In the genomic region with DNA sequence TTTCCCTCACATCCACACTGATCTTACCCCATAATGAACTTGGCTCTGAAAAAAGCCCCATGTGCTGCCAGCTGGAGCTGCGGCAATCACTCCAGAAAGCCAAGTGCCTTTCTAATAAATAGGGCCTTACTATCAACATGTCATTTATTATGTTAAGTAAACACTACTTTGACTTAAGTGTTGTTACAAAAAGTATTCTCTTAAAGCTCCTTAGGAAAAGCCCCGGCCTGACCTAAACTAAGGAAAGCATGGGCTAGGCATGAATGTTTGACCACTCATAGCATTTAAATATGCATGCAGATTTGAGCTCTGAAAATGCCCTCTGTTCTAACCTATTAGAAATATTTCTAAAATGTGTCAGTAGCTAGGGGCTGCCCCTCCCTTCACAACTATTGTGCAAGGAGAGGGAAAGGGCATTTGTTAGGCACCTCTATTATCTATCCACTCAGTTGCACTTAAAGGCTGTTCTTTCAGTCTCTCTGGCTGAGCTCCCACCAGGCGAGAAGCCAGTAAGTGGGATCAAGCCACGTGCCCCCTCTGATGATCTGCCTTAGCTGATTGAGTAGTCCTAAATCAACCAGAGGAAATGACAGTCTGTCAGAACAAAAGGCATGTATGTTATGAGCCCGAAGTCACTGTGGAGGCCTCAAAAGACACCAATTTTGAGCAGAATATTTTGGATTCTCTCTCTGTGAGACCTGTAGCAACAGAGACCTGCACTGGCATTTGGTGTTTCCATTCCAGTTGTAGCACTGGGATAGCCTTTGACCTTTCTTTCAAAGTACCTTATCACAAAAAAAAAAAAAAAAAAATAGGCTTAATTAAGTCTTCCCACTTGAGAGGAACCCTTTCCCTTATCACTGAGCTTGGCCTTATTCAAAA, we compare ENCODE assay signal across 8 cellular contexts.
DNase-seq lines count a peak whose midpoint lies in the region; ATAC-seq and TF ChIP-seq lines count a peak whose summit lies in the region.

No MANE protein-coding gene starts in this region.

- H3K9me3 Mint-ChIP-seq in brain, result no peaks in the 10 kb centered on the region
- no peaks in the 10 kb centered on the region for H3K9me3 Mint-ChIP-seq in naive thymus-derived CD4-positive, alpha-beta T cell

- H3K9me3 ChIP-seq in lung (ENCODE audit: control insufficient read depth in 2 of 2, insufficient read depth in 1 of 2, low read length in 1 of 2), result no peaks in the 10 kb centered on the region
- H3K9me3 ChIP-seq in naive thymus-derived CD4-positive, alpha-beta T cell (ENCODE audit: control insufficient read depth in 2 of 3, low read length in 3 of 3), result no peaks in the 10 kb centered on the region

- CTCF ChIA-PET in naive thymus-derived CD4-positive, alpha-beta T cell (lab: Charles Lee), result no interaction called here

- peaks cover 52% of the 10 kb centered on the region for H3K36me3 Mint-ChIP-seq in brain
- no peaks in the 10 kb centered on the region for H3K36me3 Mint-ChIP-seq in naive thymus-derived CD4-positive, alpha-beta T cell

- no peak overlapping the region for H3K4me3 ChIP-seq in lung
- no peak overlapping the region for H3K4me3 ChIP-seq in naive thymus-derived CD4-positive, alpha-beta T cell (ENCODE audit: low read length)

- H3K27me3 ChIP-seq in lung (ENCODE audit: control insufficient read depth, insufficient read depth), result no peaks in the 10 kb centered on the region
- H3K27me3 ChIP-seq in naive thymus-derived CD4-positive, alpha-beta T cell (ENCODE audit: control insufficient read depth in 2 of 2, insufficient read depth in 2 of 2, low read length in 2 of 2), result no peaks in the 10 kb centered on the region

- intact Hi-C loops in naive thymus-derived CD4-positive, alpha-beta T cell (cut with micrococcal nuclease), result no loop called here

- DNase-seq in AG20443 (ENCODE audit: low spot score), result peak; percentile 60
- peak; percentile 86 for DNase-seq in NCI-H1417 treated with DMSO at 0.1 percent for 48 hours (lab: John Stamatoyannopoulos, UW)
- DNase-seq in lung (ENCODE audit: low spot score), result peak; percentile 82
- DNase-seq in activated naive CD4-positive, alpha-beta T cell treated with anti-CD3 and anti-CD28 coated beads, Interleukin-2, amount 50 U/mL, for 16 hours, result no peak
- DNase-seq in pons (ENCODE audit: low spot score), result no peak
- DNase-seq in naive thymus-derived CD4-positive, alpha-beta T cell, result no peak

- ATAC-seq in lung (ENCODE audit: insufficient read depth, low FRiP score) (peak; percentile 86), GM21515 (IDR thresholded peaks at IDR 0.05; ENCODE audit: unreplicated experiment) (no peak)
- ATAC-seq in naive thymus-derived CD4-positive, alpha-beta T cell, result no peak

- WGBS in lung, 2 donors, result 30 to 57% methylated on average over 5 of the region's 5 CpGs

- H3K4me1 ChIP-seq in lung (ENCODE audit: control insufficient read depth in 2 of 2, insufficient read depth in 2 of 2, low read length in 2 of 2), result peaks cover 0 to 1% of the 10 kb centered on the region in 2 donors
- H3K4me1 ChIP-seq in naive thymus-derived CD4-positive, alpha-beta T cell (ENCODE audit: control insufficient read depth in 2 of 2, insufficient read depth in 2 of 2, low read length in 2 of 2), result no peaks in the 10 kb centered on the region

- peak overlapping the region; percentile 30 to 90 (median 86) for H3K27ac Mint-ChIP-seq in brain
- H3K27ac Mint-ChIP-seq in naive thymus-derived CD4-positive, alpha-beta T cell, result no peak overlapping the region

- TF ChIP-seq CTCF in brain (conservative IDR thresholded peaks at IDR 0.05), result no peak
- no peak for TF ChIP-seq CTCF in lung (IDR thresholded peaks at IDR 0.05; ENCODE audit: control extremely low read depth, extremely low read depth)

- no peaks in the 10 kb centered on the region for H3K36me3 ChIP-seq in lung (ENCODE audit: control insufficient read depth in 2 of 2, insufficient read depth in 2 of 2, low read length in 2 of 2)
- no peaks in the 10 kb centered on the region for H3K36me3 ChIP-seq in naive thymus-derived CD4-positive, alpha-beta T cell (ENCODE audit: control insufficient read depth in 2 of 3, insufficient read depth in 3 of 3, low read length in 3 of 3)

- POLR2A ChIA-PET in naive thymus-derived CD4-positive, alpha-beta T cell (lab: Charles Lee), result no interaction called here

- peaks cover 47% of the 10 kb centered on the region for H3K4me1 Mint-ChIP-seq in brain
- no peaks in the 10 kb centered on the region for H3K4me1 Mint-ChIP-seq in naive thymus-derived CD4-positive, alpha-beta T cell

- no peaks in the 10 kb centered on the region for H3K27me3 Mint-ChIP-seq in brain
- peaks cover 0 to 4% (median 0%) of the 10 kb centered on the region in 5 donors for H3K27me3 Mint-ChIP-seq in naive thymus-derived CD4-positive, alpha-beta T cell

- H3K27ac ChIP-seq in lung (ENCODE audit: low read depth in 1 of 2, low read length in 1 of 2), result peak overlapping the region; percentile 18 to 86
- H3K27ac ChIP-seq in naive thymus-derived CD4-positive, alpha-beta T cell (ENCODE audit: low read depth, low read length), result no peak overlapping the region

- peak overlapping the region in 3 of 5 experiments; percentile 23 to 60 (median 55) for H3K4me3 Mint-ChIP-seq in brain
- H3K4me3 Mint-ChIP-seq in naive thymus-derived CD4-positive, alpha-beta T cell, result no peak overlapping the region

Comparison
In these comparisons a context has a peak if more than half of its experiments do, and no peak if none do; other contexts are left out.
1. DNase-seq: peak in AG20443 (single experiment), NCI-H1417 treated with DMSO at 0.1 percent for 48 hours (single experiment) and lung (single experiment); none in activated naive CD4-positive, alpha-beta T cell treated with anti-CD3 and anti-CD28 coated beads, Interleukin-2, amount 50 U/mL, for 16 hours (single experiment), pons (single experiment) and naive thymus-derived CD4-positive, alpha-beta T cell (0 of 9).
2. H3K27ac Mint-ChIP-seq: peak in brain (5 of 5); none in naive thymus-derived CD4-positive, alpha-beta T cell (0 of 9).
3. H3K4me3 Mint-ChIP-seq: peak in brain (3 of 5); none in naive thymus-derived CD4-positive, alpha-beta T cell (0 of 10).